Comparison of ENCODE assay signal across 8 cellular contexts in genomic region chr11:31369348-31370329, GRCh38. TPM values are rescaled to one million over a fixed set of nuclear protein-coding genes. Genes with fewer than 3 reads are reported as not detected.
A peak's percentile ranks its signal among the peaks of the same experiment; 100 is the strongest.
DNase-seq lines count a peak whose midpoint lies in the region; ATAC-seq and TF ChIP-seq lines count a peak whose summit lies in the region.

Gene DCDC1, minus strand, starts transcription at chr11:31369739. Its CDS starts 41,459 bp downstream, at chr11:31328280.
Gene DNAJC24, plus strand, starts transcription at chr11:31369860. Its CDS starts 889 bp downstream, at chr11:31370749.

- no peaks in the 10 kb centered on the region for H3K9me3 Mint-ChIP-seq in activated T-cell treated with anti-CD3 and anti-CD28 coated beads, Interleukin-2, amount 50 U/mL, for 24 hours

- H4K20me1 ChIP-seq in PC-3 (ENCODE audit: low read length): no peaks in the 10 kb centered on the region

- peaks cover 38% of the 10 kb centered on the region for H3K36me3 Mint-ChIP-seq in activated T-cell treated with anti-CD3 and anti-CD28 coated beads, Interleukin-2, amount 50 U/mL, for 24 hours (ENCODE audit: low read depth)

- H3K27me3 ChIP-seq in PC-3 (ENCODE audit: low read length) (peaks cover 12% of the 10 kb centered on the region), mucosa of stomach (ENCODE audit: control insufficient read depth, insufficient read depth, low read length) (no peaks in the 10 kb centered on the region)

- TF ChIP-seq CTCF in PC-3 (conservative IDR thresholded peaks at IDR 0.05; ENCODE audit: low read depth, low read length): no peak

- intact Hi-C loops in PC-3 (cut with micrococcal nuclease): loop anchor here (5.0 kb wide), 1 partner anchor 127 kb away; no protein-coding TSS in a partner anchor

- H3K4me1 ChIP-seq in PC-3 (ENCODE audit: insufficient read depth, low read length) (peaks cover 6% of the 10 kb centered on the region), mucosa of stomach (ENCODE audit: control insufficient read depth, insufficient read depth, low read length) (no peaks in the 10 kb centered on the region)

- BruUV-seq in PC-3 (replicated peaks; lab: Mats Ljungman, UMichigan): TSS peak; percentile 88

- peak; percentile 99 for ATAC-seq in GM21717 (IDR thresholded peaks at IDR 0.05; ENCODE audit: unreplicated experiment)
- ATAC-seq in PC-3: peak; percentile 96
- ATAC-seq in esophagus mucosa: peak; percentile 100

- H3K9me3 ChIP-seq in PC-3 (ENCODE audit: low read length) (no peaks in the 10 kb centered on the region), mucosa of stomach (ENCODE audit: control insufficient read depth, low read length) (no peaks in the 10 kb centered on the region)

- peaks cover 10% of the 10 kb centered on the region for H3K79me2 ChIP-seq in PC-3 (ENCODE audit: low read length)

- H3K36me3 ChIP-seq in PC-3 (ENCODE audit: low read depth, low read length) (no peaks in the 10 kb centered on the region), mucosa of stomach (ENCODE audit: control insufficient read depth, insufficient read depth, low read length) (no peaks in the 10 kb centered on the region)

- H3K9ac ChIP-seq in PC-3 (ENCODE audit: low read length) (peak within 1 kb of the TSS; percentile 81), mucosa of stomach (ENCODE audit: low read length) (peak within 1 kb of the TSS; percentile 94)

- no peaks in the 10 kb centered on the region for H3K27me3 Mint-ChIP-seq in activated T-cell treated with anti-CD3 and anti-CD28 coated beads, Interleukin-2, amount 50 U/mL, for 24 hours

- peak within 1 kb of the TSS; percentile 99 for H3K4me2 ChIP-seq in PC-3 (ENCODE audit: low read length)

- DNase-seq in DMS53 (lab: John Stamatoyannopoulos, UW): peak; percentile 94
- peak; percentile 89 for DNase-seq in Jurkat, Clone E6-1 (ENCODE audit: low read depth, low spot score)
- DNase-seq in PC-3: peak; percentile 93
- peak; percentile 95 for DNase-seq in activated T-cell treated with anti-CD3 and anti-CD28 coated beads, Interleukin-2, amount 50 U/mL, for 24 hours
- DNase-seq in stimulated activated CD8-positive, alpha-beta memory T cell treated with anti-CD3 and anti-CD28 coated beads, Interleukin-4, amount 100 ng/mL, for 48 hours: peak; percentile 95

- H3K27ac Mint-ChIP-seq in activated T-cell treated with anti-CD3 and anti-CD28 coated beads, Interleukin-2, amount 50 U/mL, for 24 hours: peak within 1 kb of the TSS; percentile 89

- no peak within 1 kb of the TSS for H3K27ac ChIP-seq in PC-3 (ENCODE audit: low read length)

- H3K4me1 Mint-ChIP-seq in activated T-cell treated with anti-CD3 and anti-CD28 coated beads, Interleukin-2, amount 50 U/mL, for 24 hours (ENCODE audit: low read depth): peaks cover 53% of the 10 kb centered on the region

- peak within 1 kb of the TSS; percentile 94 for H3K4me3 ChIP-seq in Jurkat, Clone E6-1 (ENCODE audit: low read length)
- H3K4me3 ChIP-seq in PC-3 (ENCODE audit: low read length): peak within 1 kb of the TSS; percentile 84
- peak within 1 kb of the TSS; percentile 96 for H3K4me3 ChIP-seq in mucosa of stomach (ENCODE audit: low read length)

- H2AFZ ChIP-seq in PC-3 (ENCODE audit: low read length): peak within 1 kb of the TSS; percentile 93

- peak within 1 kb of the TSS; percentile 87 for H3K4me3 Mint-ChIP-seq in activated T-cell treated with anti-CD3 and anti-CD28 coated beads, Interleukin-2, amount 50 U/mL, for 24 hours

- no peaks in the 10 kb centered on the region for H3F3A ChIP-seq in PC-3 (ENCODE audit: low read length, unreplicated experiment)

- CTCF ChIA-PET in PC-3 (lab: Charles Lee): interaction anchor here (0.7 to 1.4 kb wide), 2 partner anchors 589 to 784 kb away, joined by 3 to 4 read pairs; partner anchors contain the start of gene MPPED2

- no peaks in the 10 kb centered on the region for H3K9me2 ChIP-seq in PC-3 (replicated peaks; ENCODE audit: low read length)

- POLR2A ChIA-PET in PC-3 (lab: Charles Lee; ENCODE audit: unreplicated experiment): interaction anchor here (0.5 to 0.6 kb wide), 3 partner anchors 27 to 127 kb away, joined by 3 to 5 read pairs (median 5); no protein-coding TSS in a partner anchor

RNA-seq across cellular contexts. Expression of gene DCDC1, which starts in this region (rescaled TPM):
- polyA plus RNA-seq in Jurkat, Clone E6-1 (2012; ENCODE audit: insufficient read depth, insufficient read length): not detected
- total RNA-seq in PC-3 (2014; rRNA removed) (0.75 TPM in 1 of 2 replicates, not detected in the other), esophagus mucosa (not detected)

RNA-seq across cellular contexts. Expression of gene DNAJC24, which starts in this region (rescaled TPM):
- polyA plus RNA-seq in Jurkat, Clone E6-1 (2012; ENCODE audit: insufficient read depth, insufficient read length): 29.7 TPM
- 5.6 and 9.3 TPM in 2 replicates for total RNA-seq in PC-3 (2014; rRNA removed)
- 8.4 TPM for total RNA-seq in esophagus mucosa
